8 cellular contexts compared by ENCODE assay signal in the genomic region with DNA sequence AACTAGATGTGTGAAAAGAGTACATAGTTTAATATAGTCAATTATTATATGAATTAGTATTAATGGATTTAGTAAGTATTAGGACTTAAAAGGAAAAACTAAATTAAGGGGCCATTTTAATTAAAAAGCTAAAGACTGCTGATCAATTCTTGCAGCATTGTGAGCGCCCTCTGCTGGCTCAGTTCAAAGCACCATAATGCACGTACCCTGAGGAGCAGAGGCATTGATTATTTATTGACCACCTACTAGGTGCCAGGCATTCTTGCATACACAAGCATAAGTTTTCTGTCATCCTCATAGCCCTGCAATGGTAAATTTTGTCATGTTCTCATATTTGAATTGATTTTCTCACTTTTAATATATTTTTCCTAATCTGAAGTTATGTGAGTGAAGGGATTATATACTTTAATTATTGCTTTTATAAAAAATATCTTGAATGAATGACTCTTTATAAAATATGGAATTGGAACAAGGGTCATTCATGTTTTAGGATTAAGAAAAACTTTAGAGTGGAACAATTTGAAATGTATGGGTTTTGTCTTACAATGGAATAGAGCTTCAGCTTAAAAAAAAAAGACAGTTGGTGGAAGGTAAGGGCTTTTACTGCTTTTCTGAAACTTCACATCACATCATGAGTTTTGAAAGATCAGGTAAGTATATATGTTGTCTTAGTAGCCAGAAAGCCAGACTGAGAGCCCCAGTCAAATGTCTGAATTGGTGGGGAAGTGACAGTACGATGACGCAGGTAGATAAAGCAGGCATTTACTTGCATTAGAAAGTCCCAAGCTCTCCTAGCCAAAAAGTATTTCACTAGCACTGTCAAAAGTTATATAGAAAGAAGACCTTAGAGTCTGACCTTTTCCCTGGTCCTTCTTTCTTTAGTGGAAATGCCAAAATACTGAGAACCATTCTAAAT. TPM values are rescaled to one million over a fixed set of nuclear protein-coding genes. Genes with fewer than 3 reads are reported as not detected.
DNase-seq lines count a peak whose midpoint lies in the region; ATAC-seq, FAIRE-seq and TF ChIP-seq lines count a peak whose summit lies in the region.

No MANE protein-coding gene starts in this region.

- no peak overlapping the region for H3K4me2 ChIP-seq in Karpas-422 (ENCODE audit: low read depth, low read length, poor library complexity, severe bottlenecking)

- H3K9ac ChIP-seq in Karpas-422 (ENCODE audit: low read length) (no peak overlapping the region), kidney (ENCODE audit: low read length in 2 of 2) (no peak overlapping the region)

- ATAC-seq in HG03139 (IDR thresholded peaks at IDR 0.05; ENCODE audit: unreplicated experiment) = no peak

- no peaks in the 10 kb centered on the region for H3K9me2 ChIP-seq in Karpas-422 (replicated peaks; ENCODE audit: insufficient read depth, low read length)

- H3K27ac ChIP-seq in Karpas-422 (ENCODE audit: low read length) = peak overlapping the region; percentile 52
- no peak overlapping the region for H3K27ac ChIP-seq in kidney (ENCODE audit: low read depth in 2 of 2, low read length in 2 of 2)

- H3K9me3 ChIP-seq in Karpas-422 (ENCODE audit: low read length) (no peaks in the 10 kb centered on the region), kidney (ENCODE audit: control insufficient read depth in 1 of 2, low read length in 2 of 2) (no peaks in the 10 kb centered on the region)

- peaks cover 51% of the 10 kb centered on the region for H4K20me1 ChIP-seq in Karpas-422 (ENCODE audit: insufficient read depth, low read depth, low read length)

- intact Hi-C loops in kidney (cut with DNase I) = no loop called here

- TF ChIP-seq CTCF in brain (conservative IDR thresholded peaks at IDR 0.05) = peak; percentile 70 to 91
- TF ChIP-seq CTCF in kidney (IDR thresholded peaks at IDR 0.05; ENCODE audit: borderline replicate concordance, extremely low read depth, insufficient read depth) = peak; percentile 60

- H3K4me3 Mint-ChIP-seq in brain = no peak overlapping the region

- no peak overlapping the region for H3K27ac Mint-ChIP-seq in brain

- H3K4me1 Mint-ChIP-seq in brain = peaks cover 11% of the 10 kb centered on the region

- no peaks in the 10 kb centered on the region for H3K36me3 Mint-ChIP-seq in brain

- no peak for FAIRE-seq in kidney (lab: Jason Lieb, UNC)

- peaks cover 96% of the 10 kb centered on the region for H3K79me2 ChIP-seq in Karpas-422 (ENCODE audit: low read length)

- H3K27me3 ChIP-seq in Karpas-422 (ENCODE audit: low read length) = no peaks in the 10 kb centered on the region

- no peak overlapping the region for H2AFZ ChIP-seq in Karpas-422 (ENCODE audit: low read length)

- H3K4me3 ChIP-seq in Karpas-422 (ENCODE audit: low read length) (no peak overlapping the region), kidney (ENCODE audit: low read length in 2 of 2) (no peak overlapping the region)

- peaks cover 91% of the 10 kb centered on the region for H3K36me3 ChIP-seq in Karpas-422 (ENCODE audit: insufficient read depth, low read length)
- H3K36me3 ChIP-seq in kidney (ENCODE audit: control insufficient read depth in 1 of 2, insufficient read depth in 2 of 2, low read length in 2 of 2) = no peaks in the 10 kb centered on the region

- peaks cover 58% of the 10 kb centered on the region for H3K4me1 ChIP-seq in Karpas-422 (ENCODE audit: low read length)
- H3K4me1 ChIP-seq in kidney (ENCODE audit: control insufficient read depth in 1 of 2, insufficient read depth in 1 of 2, low read depth in 1 of 2, low read length in 2 of 2) = no peaks in the 10 kb centered on the region

- DNase-seq in NCI-H2081 (lab: John Stamatoyannopoulos, UW) = peak; percentile 47 to 54
- DNase-seq in NCI-H2081 treated with DMSO at 0.1 percent for 48 hours (lab: John Stamatoyannopoulos, UW) = no peak
- peak; percentile 85 for DNase-seq in Karpas-422
- peak; percentile 49 for DNase-seq in UCSD-AML1 (lab: John Stamatoyannopoulos, UW; ENCODE audit: unreplicated experiment)
- DNase-seq in kidney = peak; percentile 78
- DNase-seq in stimulated activated CD4-positive, alpha-beta T cell treated with anti-CD3 and anti-CD28 coated beads, Interleukin-4, amount 100 ng/mL, for 24 hours = peak; percentile 83

- peaks cover 28% of the 10 kb centered on the region for H3K27me3 Mint-ChIP-seq in brain

- H3K9me3 Mint-ChIP-seq in brain = peaks cover 0 to 3% (median 0%) of the 10 kb centered on the region in 5 experiments

RNA-seq across cellular contexts. Expression of gene ITGA4, which starts 9.7 kb away (rescaled TPM):
- 176 and 244 TPM in 2 replicates for total RNA-seq in Karpas-422 (2014; rRNA removed; shearing (Covaris generic); ENCODE audit: low replicate concordance)
- polyA plus RNA-seq in brain (ENCODE audit: insufficient read depth, low read depth, low replicate concordance) (1.3 TPM), kidney (ENCODE audit: insufficient read depth, low read depth, low replicate concordance) (0.39 TPM)
- total RNA-seq in kidney = 23.5 TPM
